In genomic region chr15:84791763-84792162, GRCh38 we compare ENCODE assay signal across 32 cellular contexts. TPM values are rescaled to one million over a fixed set of nuclear protein-coding genes. Genes with fewer than 3 reads are reported as not detected.
DNase-seq lines count a peak whose midpoint lies in the region; ATAC-seq, FAIRE-seq and TF ChIP-seq lines count a peak whose summit lies in the region.
"Had no signal": no experiment of that assay in that cellular context is flagged by ENCODE, and none has a peak within 500 bp of the region (broad histone marks: within the 10 kb centered on the region; RNA-seq: fewer than 3 reads in every experiment).

No MANE protein-coding gene starts in this region.

- H3K4me2 ChIP-seq in IMR-90 (ENCODE audit: low read depth, low read length) (no peak overlapping the region), GM12878 (ENCODE audit: control insufficient read depth, insufficient read depth) (no peak overlapping the region), osteoblast (ENCODE audit: insufficient read depth, low read length) (no peak overlapping the region), OCI-LY7 (ENCODE audit: low read length) (no peak overlapping the region)
- H3K4me2 ChIP-seq: hepatocyte had no signal

- H3K4me3 Mint-ChIP-seq in activated CD8-positive, alpha-beta T cell treated with anti-CD3 and anti-CD28 coated beads for 36 hours = no peak overlapping the region
- H3K4me3 Mint-ChIP-seq in activated CD8-positive, alpha-beta T cell treated with anti-CD3 and anti-CD28 coated beads, Interleukin-2, amount 10 ng/mL, durations not matched to agents 7 days and 5 days = no peak overlapping the region
- H3K4me3 Mint-ChIP-seq: endodermal cell had no signal

- H3K9me3 ChIP-seq in IMR-90 (ENCODE audit: control insufficient read depth, insufficient read depth, low read length) = no peaks in the 10 kb centered on the region
- no peaks in the 10 kb centered on the region for H3K9me3 ChIP-seq in GM12878 (replicated peaks; ENCODE audit: control insufficient read depth, insufficient read depth, low read length)
- no peaks in the 10 kb centered on the region for H3K9me3 ChIP-seq in osteoblast (ENCODE audit: low read depth, low read length)
- no peaks in the 10 kb centered on the region for H3K9me3 ChIP-seq in OCI-LY7 (ENCODE audit: low read length)
- H3K9me3 ChIP-seq: gastroesophageal sphincter, HAP-1, psoas muscle, thyroid gland, vagina had no signal

- in situ Hi-C loops in IMR-90 (cut with MboI; ENCODE audit: low sequenced_read_pairs) (no loop called here), GM12878 (cut with MboI) (no loop called here)

- no peak overlapping the region for H2AK9ac ChIP-seq in IMR-90 (replicated peaks; ENCODE audit: low read depth, low read length, poor library complexity)

- no peak overlapping the region for H2BK120ac ChIP-seq in IMR-90 (ENCODE audit: low read depth, low read length)

- H4K20me1 ChIP-seq in IMR-90 (ENCODE audit: insufficient read depth, low read length) (peaks cover 34% of the 10 kb centered on the region), GM12878 (ENCODE audit: control insufficient read depth, insufficient read depth) (no peaks in the 10 kb centered on the region), osteoblast (ENCODE audit: insufficient read depth, low read length) (peaks cover 24% of the 10 kb centered on the region), OCI-LY7 (ENCODE audit: insufficient read depth, low read length) (no peaks in the 10 kb centered on the region; the same call in 1 of the 2 replicates)

- no peak overlapping the region for H3K18ac ChIP-seq in IMR-90 (ENCODE audit: low read depth, low read length)

- no peaks in the 10 kb centered on the region for H3K9me2 ChIP-seq in OCI-LY7 (ENCODE audit: insufficient read depth, low read length)

- POLR2A ChIA-PET in activated CD8-positive, alpha-beta T cell treated with anti-CD3 and anti-CD28 coated beads for 36 hours (lab: Charles Lee) = interaction anchor here (1.1 kb wide), 1 partner anchor 138 kb away, joined by 4 read pairs; the partner anchor contains the start of gene WDR73
- POLR2A ChIA-PET in activated CD8-positive, alpha-beta T cell treated with anti-CD3 and anti-CD28 coated beads, Interleukin-2, amount 10 ng/mL, durations not matched to agents 7 days and 5 days (lab: Charles Lee) = interaction anchor here (1.2 kb wide), 1 partner anchor 75 kb away, joined by 3 read pairs; the partner anchor contains the start of gene SEC11A
- POLR2A ChIA-PET in IMR-90 (lab: Charles Lee; ENCODE audit: unreplicated experiment) (no interaction called here), GM12878 (lab: Charles Lee) (interaction anchor here (0.7 kb wide), 1 partner anchor 57 kb away, joined by 3 read pairs; no protein-coding TSS in a partner anchor), OCI-LY7 (lab: Charles Lee) (interaction anchor here (0.7 to 1.5 kb wide), 2 partner anchors 18 to 24 kb away, joined by 3 read pairs; no protein-coding TSS in a partner anchor)

- BruUV-seq in IMR-90 (replicated peaks; lab: Mats Ljungman, UMichigan) = no TSS peak
- BruUV-seq in GM12878 (replicated peaks; lab: Mats Ljungman, UMichigan) = TSS peak; percentile 46
- no TSS peak for BruUV-seq in OCI-LY7 (replicated peaks; lab: Mats Ljungman, UMichigan)

- H2AFZ ChIP-seq in IMR-90 (replicated peaks; ENCODE audit: low read length, poor library complexity) (no peak overlapping the region), GM12878 (ENCODE audit: control insufficient read depth, low read depth, low read length) (no peak overlapping the region), osteoblast (ENCODE audit: low read length) (no peak overlapping the region), OCI-LY7 (ENCODE audit: low read length) (no peak overlapping the region)
- H2AFZ ChIP-seq: hepatocyte had no signal

- no peak overlapping the region for H2BK15ac ChIP-seq in IMR-90 (ENCODE audit: low read depth, low read length)

- H3K36me3 ChIP-seq in IMR-90 (ENCODE audit: control insufficient read depth, insufficient read depth, low read length) (peaks cover 15% of the 10 kb centered on the region), GM12878 (ENCODE audit: control insufficient read depth in 2 of 2, insufficient read depth in 2 of 2, low read length in 1 of 2) (peaks cover 0 to 9% of the 10 kb centered on the region in 2 experiments), osteoblast (ENCODE audit: insufficient read depth, low read length) (peaks cover 16% of the 10 kb centered on the region), OCI-LY7 (ENCODE audit: insufficient read depth, low read length) (peaks cover 83% of the 10 kb centered on the region)

- H3K4me3 ChIP-seq in IMR-90 (ENCODE audit: insufficient read depth, low read depth, low read length) (no peak overlapping the region), GM12878 (no peak overlapping the region), osteoblast (ENCODE audit: insufficient read depth, low read length) (no peak overlapping the region), OCI-LY7 (ENCODE audit: low read depth, low read length, poor library complexity, severe bottlenecking) (no peak overlapping the region)
- H3K4me3 ChIP-seq: gastroesophageal sphincter, HAP-1, hepatocyte, psoas muscle, thyroid gland, vagina had no signal

- no peak overlapping the region for H4K5ac ChIP-seq in IMR-90 (ENCODE audit: low read depth, low read length)

- H2BK5ac ChIP-seq in IMR-90 (ENCODE audit: low read depth, low read length, poor library complexity, severe bottlenecking) = no peak overlapping the region

- H3K4me1 Mint-ChIP-seq in activated CD8-positive, alpha-beta T cell treated with anti-CD3 and anti-CD28 coated beads for 36 hours (ENCODE audit: low read depth) = peaks cover 20% of the 10 kb centered on the region
- no peaks in the 10 kb centered on the region for H3K4me1 Mint-ChIP-seq in activated CD8-positive, alpha-beta T cell treated with anti-CD3 and anti-CD28 coated beads, Interleukin-2, amount 10 ng/mL, durations not matched to agents 7 days and 5 days (ENCODE audit: low read depth)

- CTCF ChIA-PET in activated CD8-positive, alpha-beta T cell treated with anti-CD3 and anti-CD28 coated beads for 36 hours (lab: Charles Lee) = interaction anchor here (1.4 kb wide), 1 partner anchor 28 kb away, joined by 3 read pairs; no protein-coding TSS in a partner anchor
- CTCF ChIA-PET in activated CD8-positive, alpha-beta T cell treated with anti-CD3 and anti-CD28 coated beads, Interleukin-2, amount 10 ng/mL, durations not matched to agents 7 days and 5 days (lab: Charles Lee) = no interaction called here
- CTCF ChIA-PET in IMR-90 (lab: Yijun Ruan, JAX) = no interaction called here
- CTCF ChIA-PET in GM12878 (lab: Yijun Ruan, JAX) = interaction anchor here (1.0 kb wide), 2 partner anchors 8 to 35 kb away, joined by 3 read pairs; no protein-coding TSS in a partner anchor
- CTCF ChIA-PET in OCI-LY7 (lab: Charles Lee; ENCODE audit: unreplicated experiment) = interaction anchor here (0.6 kb wide), 1 partner anchor 149 kb away, joined by 3 read pairs; no protein-coding TSS in a partner anchor

- RAD21 ChIA-PET in GM12878 (lab: Charles Lee; ENCODE audit: unreplicated experiment) = no interaction called here

- no peak for TF ChIP-seq RAD21 in IMR-90 (IDR thresholded peaks at IDR 0.05; ENCODE audit: low read length)
- no peak for TF ChIP-seq RAD21 in GM12878 (IDR thresholded peaks at IDR 0.05; ENCODE audit: insufficient read depth, low read depth, low read length)

- H2AK5ac ChIP-seq in IMR-90 (ENCODE audit: low read depth, low read length) = no peak overlapping the region

- TF ChIP-seq CTCF in activated CD8-positive, alpha-beta T cell treated with anti-CD3 and anti-CD28 coated beads for 36 hours (IDR thresholded peaks at IDR 0.05) = no peak
- TF ChIP-seq CTCF in IMR-90 (conservative IDR thresholded peaks at IDR 0.05; ENCODE audit: low read depth, low read length) (no peak), GM12878 (IDR thresholded peaks at IDR 0.05 in 2 of 3, conservative IDR thresholded peaks at IDR 0.05 in 1 of 3; ENCODE audit: control insufficient read depth in 2 of 3, extremely low read depth in 1 of 3, insufficient read depth in 1 of 3, low read depth in 3 of 3, low read length in 3 of 3) (no peak), osteoblast (IDR thresholded peaks at IDR 0.05; ENCODE audit: extremely low read depth, low read depth, low read length) (no peak), OCI-LY7 (conservative IDR thresholded peaks at IDR 0.05; ENCODE audit: low read length) (no peak)

- H3K79me1 ChIP-seq in IMR-90 (ENCODE audit: low read depth in 1 of 2, low read length in 2 of 2) = peaks cover 23 to 63% of the 10 kb centered on the region in 2 experiments

- no peak for FAIRE-seq in GM12878 (lab: Jason Lieb, UNC)
- FAIRE-seq: A204.1, HTR-8/SVneo, RCC 7860 had no signal

- no peaks in the 10 kb centered on the region for H3K9me3 Mint-ChIP-seq in activated CD8-positive, alpha-beta T cell treated with anti-CD3 and anti-CD28 coated beads for 36 hours
- H3K9me3 Mint-ChIP-seq in activated CD8-positive, alpha-beta T cell treated with anti-CD3 and anti-CD28 coated beads, Interleukin-2, amount 10 ng/mL, durations not matched to agents 7 days and 5 days (ENCODE audit: insufficient read depth) = no peaks in the 10 kb centered on the region
- H3K9me3 Mint-ChIP-seq: endodermal cell had no signal

- WGBS in IMR-90 (ENCODE audit: extremely low coverage in 2 of 2, insufficient read length in 1 of 2), 2 experiments = 92% methylated on average over 2 of the region's 2 CpGs; no CpG with 5 or more reads in 1 of the 2 experiments
- whole genome bisulfite sequencing in GM12878 (ENCODE audit: insufficient coverage, insufficient replicate concordance, low lambda C conversion rate, missing lambda C conversion rate) = 91% methylated on average over 2 of the region's 2 CpGs

- H3K9me1 ChIP-seq in IMR-90 (ENCODE audit: insufficient read depth, low read length) = peaks cover 14% of the 10 kb centered on the region

- TF ChIP-seq POLR2A in IMR-90 (IDR thresholded peaks at IDR 0.05; ENCODE audit: low read depth, low read length) (no peak), GM12878 (IDR thresholded peaks at IDR 0.05; ENCODE audit: low read depth, low read length) (no peak)

- DNase-seq in activated CD8-positive, alpha-beta T cell treated with anti-CD3 and anti-CD28 coated beads for 36 hours = no peak
- no peak for DNase-seq in activated CD8-positive, alpha-beta T cell treated with anti-CD3 and anti-CD28 coated beads, Interleukin-2, amount 10 ng/mL, durations not matched to agents 7 days and 5 days
- DNase-seq in IMR-90 (peak; percentile 15), GM12878 (ENCODE audit: low read depth, low spot score) (no peak), osteoblast (ENCODE audit: insufficient read length, low spot score, missing footprints) (peak; percentile 60), nucleus accumbens (lab: John Stamatoyannopoulos, UW) (no peak), OCI-LY7 (ENCODE audit: low spot score) (no peak)
- DNase-seq: activated CD4-positive, alpha-beta T cell treated with anti-CD3 and anti-CD28 coated beads, Interleukin-2, amount 50 U/mL, for 48 hours; activated CD4-positive, CD25-positive, alpha-beta regulatory T cell; activated gamma-delta T cell treated with Interleukin-2 at 50 U/mL for 16 hours; activated T-cell treated with anti-CD3 and anti-CD28 coated beads for 4 hours; AML-193; amygdala; endodermal cell; KG1; left colon; MM.1S; NCI-H2029; NCI-H69; psoas muscle; SIG-M5; stimulated activated naive CD8-positive, alpha-beta T cell treated with anti-CD3 and anti-CD28 coated beads, Interleukin-15, Interleukin-2, amounts not matched to agents 100 U/mL and 50 U/mL, for 24 hours; thyroid gland had no signal

- peaks cover 31% of the 10 kb centered on the region for H3K36me3 Mint-ChIP-seq in activated CD8-positive, alpha-beta T cell treated with anti-CD3 and anti-CD28 coated beads for 36 hours (ENCODE audit: low read depth)
- H3K36me3 Mint-ChIP-seq in activated CD8-positive, alpha-beta T cell treated with anti-CD3 and anti-CD28 coated beads, Interleukin-2, amount 10 ng/mL, durations not matched to agents 7 days and 5 days (ENCODE audit: low read depth) = peaks cover 50% of the 10 kb centered on the region

- no peak overlapping the region for H3K27ac ChIP-seq in IMR-90 (ENCODE audit: insufficient read depth, low read length)
- H3K27ac ChIP-seq in GM12878 (ENCODE audit: control insufficient read depth, insufficient read depth) = no peak overlapping the region
- peak overlapping the region; percentile 12 for H3K27ac ChIP-seq in osteoblast (ENCODE audit: low read depth, low read length)
- H3K27ac ChIP-seq in OCI-LY7 (ENCODE audit: low read depth, low read length, poor library complexity, severe bottlenecking) = no peak overlapping the region
- H3K27ac ChIP-seq: gastroesophageal sphincter, hepatocyte, psoas muscle, thyroid gland, vagina had no signal

- peak overlapping the region; percentile 0 for H3K27ac Mint-ChIP-seq in activated CD8-positive, alpha-beta T cell treated with anti-CD3 and anti-CD28 coated beads for 36 hours
- H3K27ac Mint-ChIP-seq in activated CD8-positive, alpha-beta T cell treated with anti-CD3 and anti-CD28 coated beads, Interleukin-2, amount 10 ng/mL, durations not matched to agents 7 days and 5 days = no peak overlapping the region
- H3K27ac Mint-ChIP-seq: endodermal cell had no signal

- dilution Hi-C loops in IMR-90 (cut with HindIII; ENCODE audit: low sequenced_read_pairs, unreplicated experiment) = no loop called here

- SMC1A ChIA-PET in GM12878 (lab: Charles Lee; ENCODE audit: uncharacterized antibody, unreplicated experiment) = interaction anchor here (1.3 to 1.9 kb wide), 2 partner anchors 18 to 86 kb away, joined by 3 to 4 read pairs; no protein-coding TSS in a partner anchor

- H4K91ac ChIP-seq in IMR-90 (ENCODE audit: insufficient read depth, low read depth, low read length) = no peak overlapping the region

- H3K9ac ChIP-seq in IMR-90 (ENCODE audit: low read depth, low read length) = no peak overlapping the region
- no peak overlapping the region for H3K9ac ChIP-seq in GM12878 (ENCODE audit: control insufficient read depth, insufficient read depth, low read length)

- no peaks in the 10 kb centered on the region for H3K27me3 Mint-ChIP-seq in activated CD8-positive, alpha-beta T cell treated with anti-CD3 and anti-CD28 coated beads for 36 hours
- H3K27me3 Mint-ChIP-seq in activated CD8-positive, alpha-beta T cell treated with anti-CD3 and anti-CD28 coated beads, Interleukin-2, amount 10 ng/mL, durations not matched to agents 7 days and 5 days (ENCODE audit: low read depth) = no peaks in the 10 kb centered on the region

- H3K4me1 ChIP-seq in IMR-90 (ENCODE audit: control insufficient read depth, insufficient read depth, low read length) (peaks cover 4% of the 10 kb centered on the region), GM12878 (ENCODE audit: control insufficient read depth, insufficient read depth, low read length) (peaks cover 13% of the 10 kb centered on the region), osteoblast (ENCODE audit: insufficient read depth, low read length) (peaks cover 14% of the 10 kb centered on the region), OCI-LY7 (ENCODE audit: insufficient read depth, low read length, poor library complexity, severe bottlenecking) (no peaks in the 10 kb centered on the region)
- H3K4me1 ChIP-seq: HAP-1 had no signal

- H3K56ac ChIP-seq in IMR-90 (ENCODE audit: extremely low read depth, insufficient read depth, low read length) = no peak overlapping the region

- no peak overlapping the region for H3K23ac ChIP-seq in IMR-90 (ENCODE audit: low read depth, low read length)

- no peak overlapping the region for H2BK20ac ChIP-seq in IMR-90 (ENCODE audit: low read depth, low read length)

- H4K8ac ChIP-seq in IMR-90 (ENCODE audit: low read depth in 2 of 2, low read length in 2 of 2) = no peak overlapping the region

- H3K27me3 ChIP-seq in IMR-90 (ENCODE audit: control insufficient read depth, insufficient read depth, low read length) = no peaks in the 10 kb centered on the region
- H3K27me3 ChIP-seq in GM12878 (replicated peaks in 1 of 2; ENCODE audit: control insufficient read depth in 2 of 2, insufficient read depth in 2 of 2, low read length in 1 of 2) = no peaks in the 10 kb centered on the region
- H3K27me3 ChIP-seq in osteoblast (ENCODE audit: insufficient read depth, low read length) = no peaks in the 10 kb centered on the region
- H3K27me3 ChIP-seq: gastroesophageal sphincter, hepatocyte, thyroid gland, vagina had no signal

- ATAC-seq in activated CD8-positive, alpha-beta T cell treated with anti-CD3 and anti-CD28 coated beads for 36 hours = no peak
- ATAC-seq in activated CD8-positive, alpha-beta T cell treated with anti-CD3 and anti-CD28 coated beads, Interleukin-2, amount 10 ng/mL, durations not matched to agents 7 days and 5 days = no peak
- ATAC-seq in IMR-90 (ENCODE audit: low read depth) (no peak), GM12878 (no peak), HG03521 (IDR thresholded peaks at IDR 0.05; ENCODE audit: unreplicated experiment) (no peak)
- ATAC-seq: esophagus mucosa; gastroesophageal sphincter; left colon; psoas muscle; stimulated activated naive CD8-positive, alpha-beta T cell treated with anti-CD3 and anti-CD28 coated beads, Interleukin-15, Interleukin-2, amounts not matched to agents 100 U/mL and 50 U/mL, for 24 hours had no signal

- H3K14ac ChIP-seq in IMR-90 (replicated peaks; ENCODE audit: low read depth, low read length) = no peak overlapping the region

- H3K79me2 ChIP-seq in GM12878 (ENCODE audit: control insufficient read depth, insufficient read depth, low read length) (peaks cover 19% of the 10 kb centered on the region), osteoblast (ENCODE audit: insufficient read depth, low read length) (peaks cover 75% of the 10 kb centered on the region), OCI-LY7 (ENCODE audit: insufficient read depth, low read depth, low read length) (peaks cover 25% of the 10 kb centered on the region)

- H3K4ac ChIP-seq in IMR-90 (ENCODE audit: low read depth, low read length) = no peak overlapping the region

- TF ChIP-seq EP300 in GM12878 (IDR thresholded peaks at IDR 0.05; ENCODE audit: borderline replicate concordance in 1 of 2, control insufficient read depth in 1 of 2, low read depth in 2 of 2, low read length in 2 of 2) = no peak

- intact Hi-C loops in activated CD8-positive, alpha-beta T cell treated with anti-CD3 and anti-CD28 coated beads for 36 hours (cut with micrococcal nuclease) = no loop called here
- intact Hi-C loops in IMR-90 (cut with micrococcal nuclease) (no loop called here), GM12878 (cut with micrococcal nuclease; ENCODE audit: unreplicated experiment) (no loop called here), OCI-LY7 (cut with micrococcal nuclease; ENCODE audit: unreplicated experiment) (no loop called here)

RNA-seq across cellular contexts. Expression of gene ALPK3, which starts 25.4 kb away (rescaled TPM):
- total RNA-seq in activated CD8-positive, alpha-beta T cell treated with anti-CD3 and anti-CD28 coated beads for 36 hours = under 1 TPM; 0.04 to 0.16 TPM
- total RNA-seq in activated CD8-positive, alpha-beta T cell treated with anti-CD3 and anti-CD28 coated beads, Interleukin-2, amount 10 ng/mL, durations not matched to agents 7 days and 5 days = under 1 TPM; 0.18 to 0.24 TPM
- total RNA-seq in IMR-90 (2012; rRNA removed) (under 0.01 TPM in 2 replicates), GM12878 (2014; rRNA removed) (under 0.01 TPM in 1 of 2 replicates, not detected in the other), GM12878 (2014; rRNA removed; fragmentation: Illumina TruSeq; extraction: Trizol) (under 0.01 TPM in 1 of 2 replicates, not detected in the other), GM12878 (2021) (0.05 TPM in 2 replicates), osteoblast (0.36 and 0.59 TPM in 2 replicates), OCI-LY7 (2022) (0.15 and 0.23 TPM in 2 replicates)
- polyA plus RNA-seq in IMR-90 (2012; rRNA removed) (0.06 and 0.26 TPM in 2 replicates), GM12878 (2011; rRNA removed) (not detected in 2 replicates), GM12878 (2014; fragmentation: Illumina TruSeq; extraction: Trizol) (0.01 TPM in 1 of 2 replicates, not detected in the other), GM12878 (2014; fragmentation: Nextera tagmentation; extraction: Ambion mirVana) (not detected), GM12878 (2014; rRNA removed) (0.01 and 0.03 TPM in 2 replicates), GM12878 (2016; fragmentation: Nextera tagmentation; extraction: Ambion mirVana) (not detected)
- 0.03 and 0.05 TPM in 2 replicates for polyA plus RNA-seq in IMR-90 (2012; cell fraction: cytosol; rRNA removed)
- 0.47 and 0.57 TPM in 2 replicates for polyA plus RNA-seq in IMR-90 (2012; cell fraction: nucleus; rRNA removed; ENCODE audit: low replicate concordance)
- 0.15 TPM in 2 replicates for total RNA-seq in GM12878 (2013; cell fraction: nucleolus; rRNA removed)
- 0.03 TPM for polyA plus RNA-seq in GM12878 (2011; ENCODE audit: low read depth)
- polyA plus RNA-seq in GM12878 (2011; cell fraction: cytosol; rRNA removed) = 0.01 and 0.07 TPM in 2 replicates
- 0.03 and 0.04 TPM in 2 replicates for polyA plus RNA-seq in GM12878 (2011; cell fraction: nucleus; rRNA removed)
- 0.03 TPM in 2 replicates for polyA plus RNA-seq in GM12878 (2012)
- polyA minus RNA-seq in GM12878 (2011; rRNA and poly(A)+ RNA removed) = under 0.01 TPM in 1 of 2 replicates, not detected in the other
- polyA minus RNA-seq in GM12878 (2011; cell fraction: cytosol; rRNA and poly(A)+ RNA removed) = not detected in 2 replicates
- polyA minus RNA-seq in GM12878 (2011; cell fraction: nucleus; rRNA and poly(A)+ RNA removed) = 0.10 TPM in 1 of 2 replicates, not detected in the other
- total RNA-seq in OCI-LY7 (2014; rRNA removed; shearing (Covaris generic)) = 0.16 and 1.8 TPM in 2 replicates

RNA-seq across cellular contexts. Expression of gene ZNF592, which starts 43.4 kb away (rescaled TPM):
- 10 to 100 TPM; 18.1 to 18.3 TPM for total RNA-seq in activated CD8-positive, alpha-beta T cell treated with anti-CD3 and anti-CD28 coated beads for 36 hours
- total RNA-seq in activated CD8-positive, alpha-beta T cell treated with anti-CD3 and anti-CD28 coated beads, Interleukin-2, amount 10 ng/mL, durations not matched to agents 7 days and 5 days = 10 to 100 TPM; 36.5 to 36.6 TPM
- total RNA-seq in IMR-90 (2012; rRNA removed) (4.2 and 4.3 TPM in 2 replicates), GM12878 (2014; rRNA removed) (6.7 and 8.2 TPM in 2 replicates), GM12878 (2014; rRNA removed; fragmentation: Illumina TruSeq; extraction: Trizol) (7.0 and 7.8 TPM in 2 replicates), GM12878 (2021) (20.3 and 23.7 TPM in 2 replicates), osteoblast (11.2 and 12.4 TPM in 2 replicates), OCI-LY7 (2022) (41.3 and 42.5 TPM in 2 replicates)
- polyA plus RNA-seq in IMR-90 (2012; rRNA removed) (10.2 and 11.5 TPM in 2 replicates), GM12878 (2011; rRNA removed) (3.5 and 6.9 TPM in 2 replicates), GM12878 (2014; fragmentation: Illumina TruSeq; extraction: Trizol) (10.9 and 14.4 TPM in 2 replicates), GM12878 (2014; fragmentation: Nextera tagmentation; extraction: Ambion mirVana) (1 to 10 TPM in 1 of 2 experiments, under 1 TPM in 1; 0.95 to 1.3 TPM), GM12878 (2014; rRNA removed) (13.5 and 16.0 TPM in 2 replicates), GM12878 (2016; fragmentation: Nextera tagmentation; extraction: Ambion mirVana) (10 to 100 TPM in 1 of 2 experiments, 1 to 10 TPM in 1; 9.0 to 10.7 TPM)
- 5.6 and 7.5 TPM in 2 replicates for polyA plus RNA-seq in IMR-90 (2012; cell fraction: cytosol; rRNA removed)
- polyA plus RNA-seq in IMR-90 (2012; cell fraction: nucleus; rRNA removed; ENCODE audit: low replicate concordance) = 19.3 and 29.4 TPM in 2 replicates
- total RNA-seq in GM12878 (2013; cell fraction: nucleolus; rRNA removed) = 28.8 and 30.6 TPM in 2 replicates
- 6.0 TPM for polyA plus RNA-seq in GM12878 (2011; ENCODE audit: low read depth)
- 9.1 and 10.4 TPM in 2 replicates for polyA plus RNA-seq in GM12878 (2011; cell fraction: cytosol; rRNA removed)
- 18.4 and 19.5 TPM in 2 replicates for polyA plus RNA-seq in GM12878 (2011; cell fraction: nucleus; rRNA removed)
- polyA plus RNA-seq in GM12878 (2012) = 8.6 and 9.8 TPM in 2 replicates
- 9.6 and 12.7 TPM in 2 replicates for polyA minus RNA-seq in GM12878 (2011; rRNA and poly(A)+ RNA removed)
- 7.6 and 8.3 TPM in 2 replicates for polyA minus RNA-seq in GM12878 (2011; cell fraction: cytosol; rRNA and poly(A)+ RNA removed)
- 6.0 and 12.9 TPM in 2 replicates for polyA minus RNA-seq in GM12878 (2011; cell fraction: nucleus; rRNA and poly(A)+ RNA removed)
- 17.1 and 23.0 TPM in 2 replicates for total RNA-seq in OCI-LY7 (2014; rRNA removed; shearing (Covaris generic))

Comparison
In these comparisons a context has a peak if more than half of its experiments do, and no peak if none do; other contexts are left out.
1. CTCF ChIA-PET loops: an anchor here in activated CD8-positive, alpha-beta T cell treated with anti-CD3 and anti-CD28 coated beads for 36 hours (1.4 kb wide), GM12878 (1.0 kb wide) and OCI-LY7 (0.6 kb wide); none called in activated CD8-positive, alpha-beta T cell treated with anti-CD3 and anti-CD28 coated beads, Interleukin-2, amount 10 ng/mL, durations not matched to agents 7 days and 5 days and IMR-90.
2. DNase-seq: peak in IMR-90 (single experiment) and osteoblast (single experiment); none in activated CD8-positive, alpha-beta T cell treated with anti-CD3 and anti-CD28 coated beads for 36 hours (single experiment), activated CD8-positive, alpha-beta T cell treated with anti-CD3 and anti-CD28 coated beads, Interleukin-2, amount 10 ng/mL, durations not matched to agents 7 days and 5 days (single experiment), GM12878 (single experiment), nucleus accumbens (0 of 56) and OCI-LY7 (single experiment).